In the genomic region with DNA sequence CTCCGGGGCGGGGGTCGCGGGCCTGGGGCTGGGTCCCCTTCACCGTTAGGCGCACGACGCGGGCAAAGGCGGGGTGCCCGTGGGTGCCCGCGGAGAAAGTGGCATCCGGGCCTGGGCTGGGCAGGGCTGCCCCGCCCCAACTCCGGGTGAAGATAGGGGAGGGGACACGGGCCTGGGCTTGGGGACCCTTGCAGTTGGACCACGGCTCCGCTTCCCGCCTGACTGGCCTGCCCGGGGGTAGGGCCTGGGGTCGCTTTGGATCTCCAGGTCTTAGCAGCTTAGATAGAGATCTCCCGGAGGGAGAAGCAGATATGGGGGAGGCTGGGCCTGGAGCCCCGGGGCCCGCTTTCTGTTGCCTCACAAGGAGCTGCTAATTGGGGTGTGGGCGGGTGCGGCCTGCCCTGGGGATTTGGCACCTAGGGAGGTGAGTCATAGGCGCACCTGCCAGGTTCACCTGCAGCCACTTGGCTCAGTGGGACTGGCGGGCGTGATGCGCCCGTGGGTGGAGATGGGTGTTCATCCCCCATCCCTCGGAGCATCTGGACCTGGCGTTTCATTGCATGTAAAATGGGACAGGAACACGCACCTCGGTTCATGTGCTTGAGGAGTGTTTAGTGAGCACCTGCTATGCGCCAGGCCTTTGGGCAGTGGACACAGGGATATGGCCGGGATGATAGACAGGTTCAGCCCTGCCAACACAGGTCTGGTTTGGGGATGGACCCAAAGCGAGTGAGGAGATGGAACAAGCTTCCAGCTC, we compare ENCODE assay signal across 1 cellular context.
TF ChIP-seq lines count a peak whose summit lies in the region.

No MANE protein-coding gene starts in this region.

TF ChIP-seq in HepG2, 621 proteins besides CTCF, POLR2A, EP300 and RAD21 (continues in another document):
- TF ChIP-seq MYC (CRISPR knock-in tag; IDR thresholded peaks at IDR 0.05; ENCODE audit: borderline replicate concordance) (no peak), TCF7 (IDR thresholded peaks at IDR 0.05; ENCODE audit: low read depth) (no peak), RXRA (CRISPR knock-in tag; IDR thresholded peaks at IDR 0.05) (no peak), ZNF263 (CRISPR knock-in tag; IDR thresholded peaks at IDR 0.05) (no peak), HNRNPL (IDR thresholded peaks at IDR 0.05; ENCODE audit: low read depth, low read length) (no peak), ZNF446 (CRISPR knock-in tag; IDR thresholded peaks at IDR 0.05) (0 out of 2 replicates have a peak, but pooled peaks have one; percentile 5), KAT8 (CRISPR knock-in tag; IDR thresholded peaks at IDR 0.05) (no peak), NPAS2 (CRISPR knock-in tag; IDR thresholded peaks at IDR 0.05; ENCODE audit: borderline replicate concordance) (no peak), ZNF614 (CRISPR knock-in tag; IDR thresholded peaks at IDR 0.05; ENCODE audit: borderline replicate concordance) (no peak), ZNF570 (CRISPR knock-in tag; IDR thresholded peaks at IDR 0.05; ENCODE audit: borderline replicate concordance) (no peak), FOXO1 (CRISPR knock-in tag; IDR thresholded peaks at IDR 0.05) (no peak), ZNF501 (CRISPR knock-in tag; IDR thresholded peaks at IDR 0.05) (no peak; the same call in 1 of the 2 replicates), ZNF816 (CRISPR knock-in tag; IDR thresholded peaks at IDR 0.05; ENCODE audit: borderline replicate concordance) (no peak), ZNF333 (CRISPR knock-in tag; IDR thresholded peaks at IDR 0.05; ENCODE audit: borderline replicate concordance) (no peak), GTF3A (CRISPR knock-in tag; conservative IDR thresholded peaks at IDR 0.05) (no peak), SRSF1 (optimal IDR thresholded peaks at IDR 0.05; ENCODE audit: low read depth, low read length) (no peak), KDM5A (IDR thresholded peaks at IDR 0.05; ENCODE audit: borderline replicate concordance, low read length) (0 out of 2 replicates have a peak, but pooled peaks have one; percentile 12), HDAC1 (CRISPR knock-in tag; IDR thresholded peaks at IDR 0.05) (no peak), ZFYVE20 (CRISPR knock-in tag; IDR thresholded peaks at IDR 0.05; ENCODE audit: borderline replicate concordance, low read depth) (no peak), HDAC2 (CRISPR knock-in tag; IDR thresholded peaks at IDR 0.05) (no peak), RFXAP (CRISPR knock-in tag; IDR thresholded peaks at IDR 0.05; ENCODE audit: borderline replicate concordance) (no peak), SALL1 (CRISPR knock-in tag; IDR thresholded peaks at IDR 0.05) (peak; percentile 6; the same call in 1 of the 2 replicates), TOPORS (CRISPR knock-in tag; IDR thresholded peaks at IDR 0.05) (no peak), PCBP2 (optimal IDR thresholded peaks at IDR 0.05; ENCODE audit: low read depth, low read length, poor library complexity, severe bottlenecking) (no peak)
- TF ChIP-seq, protein P1, sequence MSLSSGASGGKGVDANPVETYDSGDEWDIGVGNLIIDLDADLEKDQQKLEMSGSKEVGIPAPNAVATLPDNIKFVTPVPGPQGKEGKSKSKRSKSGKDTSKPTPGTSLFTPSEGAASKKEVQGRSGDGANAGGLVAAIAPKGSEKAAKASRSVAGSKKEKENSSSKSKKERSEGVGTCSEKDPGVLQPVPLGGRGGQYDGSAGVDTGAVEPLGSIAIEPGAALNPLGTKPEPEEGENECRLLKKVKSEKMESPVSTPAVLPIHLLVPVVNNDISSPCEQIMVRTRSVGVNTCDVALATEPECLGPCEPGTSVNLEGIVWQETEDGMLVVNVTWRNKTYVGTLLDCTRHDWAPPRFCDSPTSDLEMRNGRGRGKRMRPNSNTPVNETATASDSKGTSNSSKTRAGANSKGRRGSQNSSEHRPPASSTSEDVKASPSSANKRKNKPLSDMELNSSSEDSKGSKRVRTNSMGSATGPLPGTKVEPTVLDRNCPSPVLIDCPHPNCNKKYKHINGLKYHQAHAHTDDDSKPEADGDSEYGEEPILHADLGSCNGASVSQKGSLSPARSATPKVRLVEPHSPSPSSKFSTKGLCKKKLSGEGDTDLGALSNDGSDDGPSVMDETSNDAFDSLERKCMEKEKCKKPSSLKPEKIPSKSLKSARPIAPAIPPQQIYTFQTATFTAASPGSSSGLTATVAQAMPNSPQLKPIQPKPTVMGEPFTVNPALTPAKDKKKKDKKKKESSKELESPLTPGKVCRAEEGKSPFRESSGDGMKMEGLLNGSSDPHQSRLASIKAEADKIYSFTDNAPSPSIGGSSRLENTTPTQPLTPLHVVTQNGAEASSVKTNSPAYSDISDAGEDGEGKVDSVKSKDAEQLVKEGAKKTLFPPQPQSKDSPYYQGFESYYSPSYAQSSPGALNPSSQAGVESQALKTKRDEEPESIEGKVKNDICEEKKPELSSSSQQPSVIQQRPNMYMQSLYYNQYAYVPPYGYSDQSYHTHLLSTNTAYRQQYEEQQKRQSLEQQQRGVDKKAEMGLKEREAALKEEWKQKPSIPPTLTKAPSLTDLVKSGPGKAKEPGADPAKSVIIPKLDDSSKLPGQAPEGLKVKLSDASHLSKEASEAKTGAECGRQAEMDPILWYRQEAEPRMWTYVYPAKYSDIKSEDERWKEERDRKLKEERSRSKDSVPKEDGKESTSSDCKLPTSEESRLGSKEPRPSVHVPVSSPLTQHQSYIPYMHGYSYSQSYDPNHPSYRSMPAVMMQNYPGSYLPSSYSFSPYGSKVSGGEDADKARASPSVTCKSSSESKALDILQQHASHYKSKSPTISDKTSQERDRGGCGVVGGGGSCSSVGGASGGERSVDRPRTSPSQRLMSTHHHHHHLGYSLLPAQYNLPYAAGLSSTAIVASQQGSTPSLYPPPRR (CRISPR knock-in tag; IDR thresholded peaks at IDR 0.05; ENCODE audit: borderline replicate concordance) = no peak
- TF ChIP-seq, protein P2, sequence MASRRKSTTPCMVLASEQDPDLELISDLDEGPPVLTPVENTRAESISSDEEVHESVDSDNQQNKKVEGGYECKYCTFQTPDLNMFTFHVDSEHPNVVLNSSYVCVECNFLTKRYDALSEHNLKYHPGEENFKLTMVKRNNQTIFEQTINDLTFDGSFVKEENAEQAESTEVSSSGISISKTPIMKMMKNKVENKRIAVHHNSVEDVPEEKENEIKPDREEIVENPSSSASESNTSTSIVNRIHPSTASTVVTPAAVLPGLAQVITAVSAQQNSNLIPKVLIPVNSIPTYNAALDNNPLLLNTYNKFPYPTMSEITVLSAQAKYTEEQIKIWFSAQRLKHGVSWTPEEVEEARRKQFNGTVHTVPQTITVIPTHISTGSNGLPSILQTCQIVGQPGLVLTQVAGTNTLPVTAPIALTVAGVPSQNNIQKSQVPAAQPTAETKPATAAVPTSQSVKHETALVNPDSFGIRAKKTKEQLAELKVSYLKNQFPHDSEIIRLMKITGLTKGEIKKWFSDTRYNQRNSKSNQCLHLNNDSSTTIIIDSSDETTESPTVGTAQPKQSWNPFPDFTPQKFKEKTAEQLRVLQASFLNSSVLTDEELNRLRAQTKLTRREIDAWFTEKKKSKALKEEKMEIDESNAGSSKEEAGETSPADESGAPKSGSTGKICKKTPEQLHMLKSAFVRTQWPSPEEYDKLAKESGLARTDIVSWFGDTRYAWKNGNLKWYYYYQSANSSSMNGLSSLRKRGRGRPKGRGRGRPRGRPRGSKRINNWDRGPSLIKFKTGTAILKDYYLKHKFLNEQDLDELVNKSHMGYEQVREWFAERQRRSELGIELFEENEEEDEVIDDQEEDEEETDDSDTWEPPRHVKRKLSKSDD (CRISPR knock-in tag; IDR thresholded peaks at IDR 0.05; ENCODE audit: low read depth) = 0 out of 2 replicates have a peak, but pooled peaks have one; percentile 32
- TF ChIP-seq, protein P3, sequence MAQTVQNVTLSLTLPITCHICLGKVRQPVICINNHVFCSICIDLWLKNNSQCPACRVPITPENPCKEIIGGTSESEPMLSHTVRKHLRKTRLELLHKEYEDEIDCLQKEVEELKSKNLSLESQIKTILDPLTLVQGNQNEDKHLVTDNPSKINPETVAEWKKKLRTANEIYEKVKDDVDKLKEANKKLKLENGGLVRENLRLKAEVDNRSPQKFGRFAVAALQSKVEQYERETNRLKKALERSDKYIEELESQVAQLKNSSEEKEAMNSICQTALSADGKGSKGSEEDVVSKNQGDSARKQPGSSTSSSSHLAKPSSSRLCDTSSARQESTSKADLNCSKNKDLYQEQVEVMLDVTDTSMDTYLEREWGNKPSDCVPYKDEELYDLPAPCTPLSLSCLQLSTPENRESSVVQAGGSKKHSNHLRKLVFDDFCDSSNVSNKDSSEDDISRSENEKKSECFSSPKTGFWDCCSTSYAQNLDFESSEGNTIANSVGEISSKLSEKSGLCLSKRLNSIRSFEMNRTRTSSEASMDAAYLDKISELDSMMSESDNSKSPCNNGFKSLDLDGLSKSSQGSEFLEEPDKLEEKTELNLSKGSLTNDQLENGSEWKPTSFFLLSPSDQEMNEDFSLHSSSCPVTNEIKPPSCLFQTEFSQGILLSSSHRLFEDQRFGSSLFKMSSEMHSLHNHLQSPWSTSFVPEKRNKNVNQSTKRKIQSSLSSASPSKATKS (CRISPR knock-in tag; IDR thresholded peaks at IDR 0.05) = no peak
- TF ChIP-seq, protein P4, sequence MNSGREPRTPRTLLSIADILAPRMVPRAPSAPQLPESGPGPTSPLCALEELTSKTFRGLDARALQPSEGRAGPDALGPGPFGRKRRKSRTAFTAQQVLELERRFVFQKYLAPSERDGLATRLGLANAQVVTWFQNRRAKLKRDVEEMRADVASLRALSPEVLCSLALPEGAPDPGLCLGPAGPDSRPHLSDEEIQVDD (CRISPR knock-in tag; IDR thresholded peaks at IDR 0.05; ENCODE audit: borderline replicate concordance) = no peak
- TF ChIP-seq, protein P5, sequence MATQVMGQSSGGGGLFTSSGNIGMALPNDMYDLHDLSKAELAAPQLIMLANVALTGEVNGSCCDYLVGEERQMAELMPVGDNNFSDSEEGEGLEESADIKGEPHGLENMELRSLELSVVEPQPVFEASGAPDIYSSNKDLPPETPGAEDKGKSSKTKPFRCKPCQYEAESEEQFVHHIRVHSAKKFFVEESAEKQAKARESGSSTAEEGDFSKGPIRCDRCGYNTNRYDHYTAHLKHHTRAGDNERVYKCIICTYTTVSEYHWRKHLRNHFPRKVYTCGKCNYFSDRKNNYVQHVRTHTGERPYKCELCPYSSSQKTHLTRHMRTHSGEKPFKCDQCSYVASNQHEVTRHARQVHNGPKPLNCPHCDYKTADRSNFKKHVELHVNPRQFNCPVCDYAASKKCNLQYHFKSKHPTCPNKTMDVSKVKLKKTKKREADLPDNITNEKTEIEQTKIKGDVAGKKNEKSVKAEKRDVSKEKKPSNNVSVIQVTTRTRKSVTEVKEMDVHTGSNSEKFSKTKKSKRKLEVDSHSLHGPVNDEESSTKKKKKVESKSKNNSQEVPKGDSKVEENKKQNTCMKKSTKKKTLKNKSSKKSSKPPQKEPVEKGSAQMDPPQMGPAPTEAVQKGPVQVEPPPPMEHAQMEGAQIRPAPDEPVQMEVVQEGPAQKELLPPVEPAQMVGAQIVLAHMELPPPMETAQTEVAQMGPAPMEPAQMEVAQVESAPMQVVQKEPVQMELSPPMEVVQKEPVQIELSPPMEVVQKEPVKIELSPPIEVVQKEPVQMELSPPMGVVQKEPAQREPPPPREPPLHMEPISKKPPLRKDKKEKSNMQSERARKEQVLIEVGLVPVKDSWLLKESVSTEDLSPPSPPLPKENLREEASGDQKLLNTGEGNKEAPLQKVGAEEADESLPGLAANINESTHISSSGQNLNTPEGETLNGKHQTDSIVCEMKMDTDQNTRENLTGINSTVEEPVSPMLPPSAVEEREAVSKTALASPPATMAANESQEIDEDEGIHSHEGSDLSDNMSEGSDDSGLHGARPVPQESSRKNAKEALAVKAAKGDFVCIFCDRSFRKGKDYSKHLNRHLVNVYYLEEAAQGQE (IDR thresholded peaks at IDR 0.05; ENCODE audit: borderline replicate concordance in 1 of 2, low read depth in 1 of 2, low read length in 2 of 2) = no peak
- TF ChIP-seq, protein P6, sequence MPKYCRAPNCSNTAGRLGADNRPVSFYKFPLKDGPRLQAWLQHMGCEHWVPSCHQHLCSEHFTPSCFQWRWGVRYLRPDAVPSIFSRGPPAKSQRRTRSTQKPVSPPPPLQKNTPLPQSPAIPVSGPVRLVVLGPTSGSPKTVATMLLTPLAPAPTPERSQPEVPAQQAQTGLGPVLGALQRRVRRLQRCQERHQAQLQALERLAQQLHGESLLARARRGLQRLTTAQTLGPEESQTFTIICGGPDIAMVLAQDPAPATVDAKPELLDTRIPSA (CRISPR knock-in tag; IDR thresholded peaks at IDR 0.05; ENCODE audit: borderline replicate concordance) = no peak
- TF ChIP-seq, protein P7, sequence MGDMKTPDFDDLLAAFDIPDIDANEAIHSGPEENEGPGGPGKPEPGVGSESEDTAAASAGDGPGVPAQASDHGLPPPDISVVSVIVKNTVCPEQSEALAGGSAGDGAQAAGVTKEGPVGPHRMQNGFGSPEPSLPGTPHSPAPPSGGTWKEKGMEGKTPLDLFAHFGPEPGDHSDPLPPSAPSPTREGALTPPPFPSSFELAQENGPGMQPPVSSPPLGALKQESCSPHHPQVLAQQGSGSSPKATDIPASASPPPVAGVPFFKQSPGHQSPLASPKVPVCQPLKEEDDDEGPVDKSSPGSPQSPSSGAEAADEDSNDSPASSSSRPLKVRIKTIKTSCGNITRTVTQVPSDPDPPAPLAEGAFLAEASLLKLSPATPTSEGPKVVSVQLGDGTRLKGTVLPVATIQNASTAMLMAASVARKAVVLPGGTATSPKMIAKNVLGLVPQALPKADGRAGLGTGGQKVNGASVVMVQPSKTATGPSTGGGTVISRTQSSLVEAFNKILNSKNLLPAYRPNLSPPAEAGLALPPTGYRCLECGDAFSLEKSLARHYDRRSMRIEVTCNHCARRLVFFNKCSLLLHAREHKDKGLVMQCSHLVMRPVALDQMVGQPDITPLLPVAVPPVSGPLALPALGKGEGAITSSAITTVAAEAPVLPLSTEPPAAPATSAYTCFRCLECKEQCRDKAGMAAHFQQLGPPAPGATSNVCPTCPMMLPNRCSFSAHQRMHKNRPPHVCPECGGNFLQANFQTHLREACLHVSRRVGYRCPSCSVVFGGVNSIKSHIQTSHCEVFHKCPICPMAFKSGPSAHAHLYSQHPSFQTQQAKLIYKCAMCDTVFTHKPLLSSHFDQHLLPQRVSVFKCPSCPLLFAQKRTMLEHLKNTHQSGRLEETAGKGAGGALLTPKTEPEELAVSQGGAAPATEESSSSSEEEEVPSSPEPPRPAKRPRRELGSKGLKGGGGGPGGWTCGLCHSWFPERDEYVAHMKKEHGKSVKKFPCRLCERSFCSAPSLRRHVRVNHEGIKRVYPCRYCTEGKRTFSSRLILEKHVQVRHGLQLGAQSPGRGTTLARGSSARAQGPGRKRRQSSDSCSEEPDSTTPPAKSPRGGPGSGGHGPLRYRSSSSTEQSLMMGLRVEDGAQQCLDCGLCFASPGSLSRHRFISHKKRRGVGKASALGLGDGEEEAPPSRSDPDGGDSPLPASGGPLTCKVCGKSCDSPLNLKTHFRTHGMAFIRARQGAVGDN (CRISPR knock-in tag; IDR thresholded peaks at IDR 0.05) = 0 out of 2 replicates have a peak, but pooled peaks have one; percentile 1
- TF ChIP-seq, protein P8, sequence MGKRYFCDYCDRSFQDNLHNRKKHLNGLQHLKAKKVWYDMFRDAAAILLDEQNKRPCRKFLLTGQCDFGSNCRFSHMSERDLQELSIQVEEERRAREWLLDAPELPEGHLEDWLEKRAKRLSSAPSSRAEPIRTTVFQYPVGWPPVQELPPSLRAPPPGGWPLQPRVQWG (CRISPR knock-in tag; IDR thresholded peaks at IDR 0.05; ENCODE audit: borderline replicate concordance, low read depth) = no peak
- TF ChIP-seq, protein P9, sequence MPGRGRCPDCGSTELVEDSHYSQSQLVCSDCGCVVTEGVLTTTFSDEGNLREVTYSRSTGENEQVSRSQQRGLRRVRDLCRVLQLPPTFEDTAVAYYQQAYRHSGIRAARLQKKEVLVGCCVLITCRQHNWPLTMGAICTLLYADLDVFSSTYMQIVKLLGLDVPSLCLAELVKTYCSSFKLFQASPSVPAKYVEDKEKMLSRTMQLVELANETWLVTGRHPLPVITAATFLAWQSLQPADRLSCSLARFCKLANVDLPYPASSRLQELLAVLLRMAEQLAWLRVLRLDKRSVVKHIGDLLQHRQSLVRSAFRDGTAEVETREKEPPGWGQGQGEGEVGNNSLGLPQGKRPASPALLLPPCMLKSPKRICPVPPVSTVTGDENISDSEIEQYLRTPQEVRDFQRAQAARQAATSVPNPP (CRISPR knock-in tag; IDR thresholded peaks at IDR 0.05) = no peak
